Comparison of ENCODE assay signal across 27 cellular contexts in genomic region chr15:31065824-31066223, GRCh38. TPM values are rescaled to one million over a fixed set of nuclear protein-coding genes. Genes with fewer than 3 reads are reported as not detected.
"Had no signal": no experiment of that assay in that cellular context is flagged by ENCODE, and none has a peak within 500 bp of the region (broad histone marks: within the 10 kb centered on the region; RNA-seq: fewer than 3 reads in every experiment).

No MANE protein-coding gene starts in this region.

- H3K36me3 ChIP-seq: esophagus squamous epithelium, gastroesophageal sphincter, neutrophil, ovary, prostate gland, thoracic aorta had no signal

- H3K4me1 ChIP-seq: gastroesophageal sphincter had no signal

- H3K4me3 ChIP-seq: esophagus squamous epithelium, gastroesophageal sphincter, lung, ovary, prostate gland, thoracic aorta had no signal

- H3K27me3 ChIP-seq: esophagus squamous epithelium, neutrophil, ovary had no signal

- H3K9me3 Mint-ChIP-seq: activated B cell treated with CpG ODN at 0.5 μM for 24 hours; activated CD4-positive, alpha-beta memory T cell treated with anti-CD3 and anti-CD28 coated beads for 36 hours; activated naive CD4-positive, alpha-beta T cell treated with anti-CD3 and anti-CD28 coated beads for 36 hours; activated naive CD8-positive, alpha-beta T cell treated with anti-CD3 and anti-CD28 coated beads, Interleukin-2, amount 10 ng/mL, durations not matched to agents 7 days and 5 days; natural killer cell had no signal

- H3K27ac ChIP-seq: esophagus squamous epithelium, gastroesophageal sphincter, neutrophil, ovary, prostate gland, thoracic aorta had no signal

- H3K27me3 Mint-ChIP-seq: activated B cell treated with CpG ODN at 0.5 μM for 24 hours, type B pancreatic cell had no signal

- DNase-seq: activated B cell treated with CpG ODN at 0.5 μM for 24 hours; activated CD4-positive, alpha-beta memory T cell treated with anti-CD3 and anti-CD28 coated beads for 36 hours; activated CD4-positive, alpha-beta T cell treated with anti-CD3 and anti-CD28 coated beads for 4 hours; activated effector memory CD4-positive, alpha-beta T cell treated with Interleukin-2 at 50 U/mL for 16 hours; activated naive CD4-positive, alpha-beta T cell treated with anti-CD3 and anti-CD28 coated beads for 36 hours; activated naive CD8-positive, alpha-beta T cell treated with anti-CD3 and anti-CD28 coated beads, Interleukin-2, amount 10 ng/mL, durations not matched to agents 7 days and 5 days; activated T-cell treated with anti-CD3 and anti-CD28 coated beads, Interleukin-2, amount 50 U/mL, for 48 hours; amygdala; central memory CD4-positive, alpha-beta T cell; effector memory CD4-positive, alpha-beta T cell; esophagus squamous epithelium; head of caudate nucleus; midbrain; natural killer cell; ovary; right cardiac atrium; stimulated activated CD4-positive, alpha-beta T cell treated with anti-CD3 and anti-CD28 coated beads, Interleukin-4, amount 100 ng/mL, for 24 hours; stimulated activated naive CD4-positive, alpha-beta T cell treated with Interleukin-2 at 50 U/mL for 16 hours; T-helper 1 cell; T-helper 9 cell had no signal

- ATAC-seq: gastroesophageal sphincter, left lobe of liver, natural killer cell, right cardiac atrium had no signal

- H3K27ac Mint-ChIP-seq: activated B cell treated with CpG ODN at 0.5 μM for 24 hours; activated CD4-positive, alpha-beta memory T cell treated with anti-CD3 and anti-CD28 coated beads for 36 hours; activated naive CD4-positive, alpha-beta T cell treated with anti-CD3 and anti-CD28 coated beads for 36 hours; activated naive CD8-positive, alpha-beta T cell treated with anti-CD3 and anti-CD28 coated beads, Interleukin-2, amount 10 ng/mL, durations not matched to agents 7 days and 5 days; natural killer cell; type B pancreatic cell had no signal

- H3K9me3 ChIP-seq: esophagus squamous epithelium, gastroesophageal sphincter, neutrophil, ovary, prostate gland, thoracic aorta had no signal

- H3K4me3 Mint-ChIP-seq: activated B cell treated with CpG ODN at 0.5 μM for 24 hours; activated CD4-positive, alpha-beta memory T cell treated with anti-CD3 and anti-CD28 coated beads for 36 hours; activated naive CD4-positive, alpha-beta T cell treated with anti-CD3 and anti-CD28 coated beads for 36 hours; activated naive CD8-positive, alpha-beta T cell treated with anti-CD3 and anti-CD28 coated beads, Interleukin-2, amount 10 ng/mL, durations not matched to agents 7 days and 5 days; natural killer cell; type B pancreatic cell had no signal

- H3K4me1 Mint-ChIP-seq: activated naive CD8-positive, alpha-beta T cell treated with anti-CD3 and anti-CD28 coated beads, Interleukin-2, amount 10 ng/mL, durations not matched to agents 7 days and 5 days; natural killer cell had no signal

- H3K36me3 Mint-ChIP-seq: activated CD4-positive, alpha-beta memory T cell treated with anti-CD3 and anti-CD28 coated beads for 36 hours; activated naive CD8-positive, alpha-beta T cell treated with anti-CD3 and anti-CD28 coated beads, Interleukin-2, amount 10 ng/mL, durations not matched to agents 7 days and 5 days; natural killer cell; type B pancreatic cell had no signal

RNA-seq across cellular contexts. Expression of gene TRPM1, which starts 35.7 kb away (rescaled TPM):
- total RNA-seq: activated B cell treated with CpG ODN at 0.5 μM for 24 hours; activated CD4-positive, alpha-beta memory T cell treated with anti-CD3 and anti-CD28 coated beads for 36 hours; activated naive CD4-positive, alpha-beta T cell treated with anti-CD3 and anti-CD28 coated beads for 36 hours; activated naive CD8-positive, alpha-beta T cell treated with anti-CD3 and anti-CD28 coated beads, Interleukin-2, amount 10 ng/mL, durations not matched to agents 7 days and 5 days; esophagus squamous epithelium; gastroesophageal sphincter; lung; natural killer cell; ovary; right cardiac atrium; thoracic aorta had no signal
